ENCODE assay signal across 8 cellular contexts in genomic region chr3:113495035-113495434, GRCh38. TPM values are rescaled to one million over a fixed set of nuclear protein-coding genes. Genes with fewer than 3 reads are reported as not detected.
DNase-seq lines count a peak whose midpoint lies in the region; ATAC-seq and TF ChIP-seq lines count a peak whose summit lies in the region.

No MANE protein-coding gene starts in this region.

- H3K27me3 ChIP-seq in esophagus squamous epithelium (no peaks in the 10 kb centered on the region), psoas muscle (ENCODE audit: insufficient read depth in 3 of 3, low read length in 2 of 3) (no peaks in the 10 kb centered on the region)

- no peaks in the 10 kb centered on the region for H3K4me1 ChIP-seq in esophagus squamous epithelium
- no peaks in the 10 kb centered on the region for H3K4me1 ChIP-seq in psoas muscle

- H3K27ac ChIP-seq in esophagus squamous epithelium (no peak overlapping the region), psoas muscle (no peak overlapping the region)

- H3K4me1 Mint-ChIP-seq in T-helper 2 cell treated with Interferon-gamma antibody and Interleukin-4, amounts not matched to agents 5 μg/mL and 100 μg/mL, for 36 hours (ENCODE audit: low read depth): peaks cover under 1% of the 10 kb centered on the region

- H3K9me3 ChIP-seq in esophagus squamous epithelium (no peaks in the 10 kb centered on the region), psoas muscle (no peaks in the 10 kb centered on the region)

- intact Hi-C loops in esophagus squamous epithelium (cut with DNase I): loop anchor here (10.0 kb wide), 1 partner anchor 80 kb away; no protein-coding TSS in a partner anchor
- intact Hi-C loops in psoas muscle (cut with DNase I): loop anchor here (1.0 to 10.0 kb wide), 4 partner anchors 80 to 247 kb away; no protein-coding TSS in a partner anchor

- H3K36me3 Mint-ChIP-seq in T-helper 2 cell treated with Interferon-gamma antibody and Interleukin-4, amounts not matched to agents 5 μg/mL and 100 μg/mL, for 36 hours (ENCODE audit: low read depth): peaks cover 18% of the 10 kb centered on the region

- H3K4me3 ChIP-seq in esophagus squamous epithelium (no peak overlapping the region), psoas muscle (no peak overlapping the region)

- ATAC-seq in HG02938 (IDR thresholded peaks at IDR 0.05; ENCODE audit: unreplicated experiment) (peak; percentile 55), psoas muscle (peak; percentile 61 to 94 (median 66)), HG03439 (IDR thresholded peaks at IDR 0.05; ENCODE audit: unreplicated experiment) (no peak)

- H3K4me3 Mint-ChIP-seq in T-helper 2 cell treated with Interferon-gamma antibody and Interleukin-4, amounts not matched to agents 5 μg/mL and 100 μg/mL, for 36 hours: no peak overlapping the region

- DNase-seq in activated CD8-positive, alpha-beta memory T cell treated with anti-CD3 and anti-CD28 coated beads, Interleukin-2, amount 50 U/mL, for 4 hours: peak; percentile 35
- DNase-seq in activated CD8-positive, alpha-beta memory T cell treated with anti-CD3 and anti-CD28 coated beads, Interleukin-2, amount 50 U/mL, for 48 hours: no peak
- peak; percentile 13 for DNase-seq in T-helper 2 cell treated with Interferon-gamma antibody and Interleukin-4, amounts not matched to agents 5 μg/mL and 100 μg/mL, for 36 hours (ENCODE audit: low spot score)
- DNase-seq in esophagus squamous epithelium (lab: John Stamatoyannopoulos, UW) (no peak), psoas muscle (no peak), H4 (ENCODE audit: low spot score) (no peak)

- no peak overlapping the region for H3K27ac Mint-ChIP-seq in T-helper 2 cell treated with Interferon-gamma antibody and Interleukin-4, amounts not matched to agents 5 μg/mL and 100 μg/mL, for 36 hours

- H3K36me3 ChIP-seq in esophagus squamous epithelium (peaks cover 0 to 54% (median 0%) of the 10 kb centered on the region in 3 donors), psoas muscle (ENCODE audit: insufficient read depth in 1 of 2, low read depth in 1 of 2) (peaks cover 0 to 32% of the 10 kb centered on the region in 2 donors)

- WGBS in esophagus squamous epithelium, 2 donors: 39 to 52% methylated on average over 2 of the region's 2 CpGs
- whole genome bisulfite sequencing in psoas muscle, 3 donors: 54 to 68% (median 62%) methylated on average over 2 of the region's 2 CpGs

- no peak for TF ChIP-seq POLR2A in esophagus squamous epithelium (IDR thresholded peaks at IDR 0.05)

- H3K9me3 Mint-ChIP-seq in T-helper 2 cell treated with Interferon-gamma antibody and Interleukin-4, amounts not matched to agents 5 μg/mL and 100 μg/mL, for 36 hours: no peaks in the 10 kb centered on the region

- no peaks in the 10 kb centered on the region for H3K27me3 Mint-ChIP-seq in T-helper 2 cell treated with Interferon-gamma antibody and Interleukin-4, amounts not matched to agents 5 μg/mL and 100 μg/mL, for 36 hours (ENCODE audit: low read depth)

- TF ChIP-seq CTCF in esophagus squamous epithelium (IDR thresholded peaks at IDR 0.05) (peak; percentile 31 to 56 (median 36)), psoas muscle (IDR thresholded peaks at IDR 0.05) (peak; percentile 61)

RNA-seq across cellular contexts. Expression of gene SPICE1, which starts 19.9 kb away (rescaled TPM):
- total RNA-seq in esophagus squamous epithelium (10 to 100 TPM in 1 of 4 donors, 1 to 10 TPM in 3; 3.1 to 14.5 (median 7.6) TPM), psoas muscle (1 to 10 TPM; 2.3 to 5.6 (median 2.8) TPM)
- 1 to 10 TPM in 1 of 3 donors, under 1 TPM in 2; 0.61 to 3.2 (median 0.89) TPM for polyA plus RNA-seq in psoas muscle
- 9.5 and 18.9 TPM in 2 replicates for total RNA-seq in H4 (2014; rRNA removed; shearing (Covaris generic))

RNA-seq across cellular contexts. Expression of gene SIDT1, which starts 37.3 kb away (rescaled TPM):
- total RNA-seq in esophagus squamous epithelium (1 to 10 TPM; 3.8 to 4.4 (median 4.3) TPM), psoas muscle (under 1 TPM; 0.08 to 0.48 (median 0.41) TPM)
- under 1 TPM in 2 of 3 donors, not detected in 1; 0.14 to 0.29 TPM for polyA plus RNA-seq in psoas muscle
- total RNA-seq in H4 (2014; rRNA removed; shearing (Covaris generic)): not detected in 2 replicates

RNA-seq across cellular contexts. Expression of gene CFAP44, which starts 53.7 kb away (rescaled TPM):
- total RNA-seq in esophagus squamous epithelium: 1 to 10 TPM; 1.3 to 8.6 (median 2.8) TPM
- total RNA-seq in psoas muscle: 1 to 10 TPM in 3 of 4 donors, under 1 TPM in 1; 0.89 to 2.2 (median 1.2) TPM
- 1 to 10 TPM in 2 of 3 donors, under 1 TPM in 1; 0.86 to 2.5 (median 1.7) TPM for polyA plus RNA-seq in psoas muscle
- 0.41 and 0.91 TPM in 2 replicates for total RNA-seq in H4 (2014; rRNA removed; shearing (Covaris generic))

Comparison
In these comparisons a context has a peak if more than half of its experiments do, and no peak if none do; other contexts are left out.
1. DNase-seq: peak in activated CD8-positive, alpha-beta memory T cell treated with anti-CD3 and anti-CD28 coated beads, Interleukin-2, amount 50 U/mL, for 4 hours (single experiment) and T-helper 2 cell treated with Interferon-gamma antibody and Interleukin-4, amounts not matched to agents 5 μg/mL and 100 μg/mL, for 36 hours (single experiment); none in activated CD8-positive, alpha-beta memory T cell treated with anti-CD3 and anti-CD28 coated beads, Interleukin-2, amount 50 U/mL, for 48 hours (single experiment), esophagus squamous epithelium (single experiment), psoas muscle (0 of 2) and H4 (single experiment).